Comparison of ENCODE assay signal across 13 cellular contexts in genomic region chr5:173969167-173970049, GRCh38. TPM values are rescaled to one million over a fixed set of nuclear protein-coding genes. Genes with fewer than 3 reads are reported as not detected.
DNase-seq lines count a peak whose midpoint lies in the region; ATAC-seq and TF ChIP-seq lines count a peak whose summit lies in the region.
"Had no signal": no experiment of that assay in that cellular context is flagged by ENCODE, and none has a peak within 500 bp of the region (broad histone marks: within the 10 kb centered on the region; RNA-seq: fewer than 3 reads in every experiment).

No MANE protein-coding gene starts in this region.

- ATAC-seq in GM19035 (IDR thresholded peaks at IDR 0.05; ENCODE audit: unreplicated experiment) (no peak), HG03354 (IDR thresholded peaks at IDR 0.05; ENCODE audit: poor library complexity, severe bottlenecking, unreplicated experiment) (no peak)
- ATAC-seq: activated CD8-positive, alpha-beta memory T cell treated with anti-CD3 and anti-CD28 coated beads, Interleukin-2, amount 10 ng/mL, durations not matched to agents 7 days and 5 days; stimulated activated naive CD8-positive, alpha-beta T cell treated with anti-CD3 and anti-CD28 coated beads, Interleukin-15, Interleukin-2, amounts not matched to agents 100 U/mL and 50 U/mL, for 24 hours had no signal

- DNase-seq in EL = peak; percentile 59
- peak; percentile 52 for DNase-seq in NCI-H226
- no peak for DNase-seq in OCI-M1 (lab: John Stamatoyannopoulos, UW)
- no peak for DNase-seq in immature natural killer cell
- DNase-seq: activated CD8-positive, alpha-beta memory T cell treated with anti-CD3 and anti-CD28 coated beads, Interleukin-2, amount 10 ng/mL, durations not matched to agents 7 days and 5 days; retina; stimulated activated naive CD8-positive, alpha-beta T cell treated with anti-CD3 and anti-CD28 coated beads, Interleukin-15, Interleukin-2, amounts not matched to agents 100 U/mL and 50 U/mL, for 24 hours had no signal

- H3K9me3 Mint-ChIP-seq in nephron = no peaks in the 10 kb centered on the region
- H3K9me3 Mint-ChIP-seq in immature natural killer cell = no peaks in the 10 kb centered on the region
- H3K9me3 Mint-ChIP-seq: dendritic cell treated with granulocyte-macrophage colony-stimulating factor and Interleukin-4, amounts not matched to agents 40 ng/mL and 50 ng/mL, for 4 days had no signal

- no peak for TF ChIP-seq CTCF in nephron (IDR thresholded peaks at IDR 0.05; ENCODE audit: unreplicated experiment in 3 of 3)

- 83 to 84% methylated on average over 12 of the region's 12 CpGs for WGBS in ectodermal cell, 2 experiments

- no peaks in the 10 kb centered on the region for H3K36me3 Mint-ChIP-seq in nephron (ENCODE audit: low read depth)
- no peaks in the 10 kb centered on the region for H3K36me3 Mint-ChIP-seq in immature natural killer cell
- H3K36me3 Mint-ChIP-seq: activated CD8-positive, alpha-beta memory T cell treated with anti-CD3 and anti-CD28 coated beads, Interleukin-2, amount 10 ng/mL, durations not matched to agents 7 days and 5 days had no signal

- H3K27ac Mint-ChIP-seq in nephron (peak overlapping the region; percentile 9 to 61 (median 43)), immature natural killer cell (no peak overlapping the region)
- H3K27ac Mint-ChIP-seq: activated CD8-positive, alpha-beta memory T cell treated with anti-CD3 and anti-CD28 coated beads, Interleukin-2, amount 10 ng/mL, durations not matched to agents 7 days and 5 days; dendritic cell treated with granulocyte-macrophage colony-stimulating factor and Interleukin-4, amounts not matched to agents 40 ng/mL and 50 ng/mL, for 4 days had no signal

- H3K4me3 Mint-ChIP-seq in nephron = no peak overlapping the region
- H3K4me3 Mint-ChIP-seq in immature natural killer cell = no peak overlapping the region
- H3K4me3 Mint-ChIP-seq: activated CD8-positive, alpha-beta memory T cell treated with anti-CD3 and anti-CD28 coated beads, Interleukin-2, amount 10 ng/mL, durations not matched to agents 7 days and 5 days; dendritic cell treated with granulocyte-macrophage colony-stimulating factor and Interleukin-4, amounts not matched to agents 40 ng/mL and 50 ng/mL, for 4 days had no signal

- no peaks in the 10 kb centered on the region for H3K36me3 ChIP-seq in ectodermal cell (ENCODE audit: control insufficient read depth, insufficient read depth, low read length)

- H3K27me3 Mint-ChIP-seq in nephron (ENCODE audit: low read depth) (peaks cover 13% of the 10 kb centered on the region), immature natural killer cell (ENCODE audit: low read depth in 3 of 3) (peaks cover 8 to 11% (median 9%) of the 10 kb centered on the region in 3 donors)
- H3K27me3 Mint-ChIP-seq: activated CD8-positive, alpha-beta memory T cell treated with anti-CD3 and anti-CD28 coated beads, Interleukin-2, amount 10 ng/mL, durations not matched to agents 7 days and 5 days had no signal

- no peak overlapping the region for H3K4me3 ChIP-seq in ectodermal cell (ENCODE audit: insufficient read depth, low read depth, low read length)
- H3K4me3 ChIP-seq: SK-N-MC had no signal

- peaks cover 4% of the 10 kb centered on the region for H3K27me3 ChIP-seq in ectodermal cell (ENCODE audit: control insufficient read depth, insufficient read depth, low read length, poor library complexity, severe bottlenecking)

- H3K27ac ChIP-seq in ectodermal cell (ENCODE audit: insufficient read depth, low read depth, low read length, poor library complexity, severe bottlenecking) = peak overlapping the region; percentile 45
- H3K27ac ChIP-seq: SK-N-MC had no signal

- H3K9me3 ChIP-seq in ectodermal cell (ENCODE audit: control insufficient read depth, low read length) = no peaks in the 10 kb centered on the region

- peaks cover 33% of the 10 kb centered on the region for H3K4me1 ChIP-seq in ectodermal cell (ENCODE audit: control insufficient read depth, insufficient read depth, low read length)

- H3K4me1 Mint-ChIP-seq in nephron (peaks cover 59% of the 10 kb centered on the region), immature natural killer cell (peaks cover 8 to 10% of the 10 kb centered on the region in 2 donors)

RNA-seq across cellular contexts. Expression of gene C5orf47, which starts 19.6 kb away (rescaled TPM):
- polyA plus RNA-seq in ectodermal cell (2013, experiment 1 of 4) = not detected
- polyA plus RNA-seq in ectodermal cell (2013, experiment 2 of 4) = not detected
- not detected for polyA plus RNA-seq in ectodermal cell (2013, experiment 3 of 4)
- polyA plus RNA-seq in ectodermal cell (2013, experiment 4 of 4) = not detected
- not detected for polyA plus RNA-seq in immature natural killer cell

Comparison
In these comparisons a context has a peak if more than half of its experiments do, and no peak if none do; other contexts are left out.
1. DNase-seq: peak in EL (single experiment) and NCI-H226 (single experiment); none in OCI-M1 (single experiment) and immature natural killer cell (0 of 3).
2. H3K27ac Mint-ChIP-seq: peak in nephron (3 of 3); none in immature natural killer cell (0 of 6).